17 cellular contexts compared by ENCODE assay signal in genomic region chr20:23982112-23983020, GRCh38. TPM values are rescaled to one million over a fixed set of nuclear protein-coding genes. Genes with fewer than 3 reads are reported as not detected.
"Had no signal": no experiment of that assay in that cellular context is flagged by ENCODE, and none has a peak within 500 bp of the region (broad histone marks: within the 10 kb centered on the region; RNA-seq: fewer than 3 reads in every experiment).

No MANE protein-coding gene starts in this region.

RNA-seq across cellular contexts. Expression of gene GGTLC1, which starts 6.2 kb away (rescaled TPM):
- total RNA-seq: activated naive CD4-positive, alpha-beta T cell treated with anti-CD3 and anti-CD28 coated beads, Interleukin-2, amount 50 U/mL, for 72 hours; aorta; dermis microvascular lymphatic vessel endothelial cell; endothelial cell of umbilical vein; esophagus muscularis mucosa; frontal cortex; left cardiac atrium; mononuclear cell; neural crest cell; omental fat pad; psoas muscle; sciatic nerve; SJSA1; stomach; suprapubic skin; transverse colon had no signal
- polyA plus RNA-seq: aorta, endothelial cell of umbilical vein, psoas muscle, small intestine, stomach had no signal
